In the genomic region with DNA sequence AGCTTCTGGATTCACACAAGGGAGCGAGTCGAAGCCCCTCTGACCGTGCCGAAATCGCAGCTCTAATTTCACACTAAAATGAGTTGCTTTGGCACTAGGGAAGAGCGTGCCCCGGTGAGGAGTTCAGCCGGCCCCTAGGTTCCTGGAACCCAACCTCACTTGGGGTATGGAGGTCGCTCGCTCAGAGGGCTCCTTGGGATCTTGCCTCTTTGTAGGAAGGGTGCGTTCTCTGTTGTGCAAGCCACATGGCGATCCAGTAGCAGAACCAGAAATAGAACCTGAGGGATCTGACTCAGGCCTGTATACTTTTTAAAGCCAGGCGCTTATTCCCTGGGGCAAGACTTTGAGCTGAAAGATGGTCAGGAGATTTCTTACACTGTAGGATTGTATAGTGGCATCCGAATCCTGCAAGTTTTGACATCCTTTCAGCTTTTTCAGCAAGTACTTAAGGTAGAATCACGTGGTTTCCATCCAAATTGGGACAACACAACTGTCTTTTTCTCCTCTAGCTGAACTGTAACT, we compare ENCODE assay signal across 8 cellular contexts. TPM values are rescaled to one million over a fixed set of nuclear protein-coding genes. Genes with fewer than 3 reads are reported as not detected.
DNase-seq lines count a peak whose midpoint lies in the region; ATAC-seq and TF ChIP-seq lines count a peak whose summit lies in the region.

No MANE protein-coding gene starts in this region.

- H4K91ac ChIP-seq in H9 (ENCODE audit: insufficient read length, low read depth, low read length): no peak overlapping the region

- TF ChIP-seq CTCF in H9 (conservative IDR thresholded peaks at IDR 0.05): no peak
- TF ChIP-seq CTCF in fibroblast of villous mesenchyme (IDR thresholded peaks at IDR 0.05; ENCODE audit: insufficient read depth, low read depth, low read length): no peak
- no peak for TF ChIP-seq CTCF in psoas muscle (IDR thresholded peaks at IDR 0.05)

- H3K9me3 Mint-ChIP-seq in H9: no peaks in the 10 kb centered on the region

- peaks cover 21 to 26% of the 10 kb centered on the region in 2 experiments for H3K4me1 Mint-ChIP-seq in H9

- H3K9ac ChIP-seq in H9 (ENCODE audit: extremely low read depth, insufficient read length, low read length): peak overlapping the region; percentile 46
- peak overlapping the region; percentile 74 for H3K9ac ChIP-seq in SK-N-MC (ENCODE audit: insufficient read length)

- H2BK12ac ChIP-seq in H9 (ENCODE audit: insufficient read length, low read depth, low read length): no peak overlapping the region

- H3K4me1 ChIP-seq in H9 (ENCODE audit: insufficient read depth, low read length) (peaks cover 4% of the 10 kb centered on the region), psoas muscle (peaks cover 34% of the 10 kb centered on the region)

- peak overlapping the region; percentile 59; the same call in 1 of the 2 replicates for H3K14ac ChIP-seq in H9 (ENCODE audit: insufficient read depth, low read length)

- H2AK5ac ChIP-seq in H9 (ENCODE audit: insufficient read length, low read length): no peak overlapping the region

- intact Hi-C loops in psoas muscle (cut with DNase I): loop anchor here (5.0 kb wide), 2 partner anchors 64 to 69 kb away; no protein-coding TSS in a partner anchor

- H3K4me3 Mint-ChIP-seq in H9: peak overlapping the region; percentile 78 to 86

- H2BK15ac ChIP-seq in H9 (ENCODE audit: low read depth, low read length): no peak overlapping the region

- H3K36me3 Mint-ChIP-seq in H9 (ENCODE audit: insufficient read depth in 1 of 3, low read depth in 3 of 3): no peaks in the 10 kb centered on the region; a peak in 1 of 7 replicates

- no peaks in the 10 kb centered on the region for H3K79me1 ChIP-seq in H9 (ENCODE audit: insufficient read depth, low read depth, low read length, poor library complexity, severe bottlenecking)

- no peak overlapping the region for H3K4ac ChIP-seq in H9 (ENCODE audit: low read depth, low read length)

- peak; percentile 78 to 85 (median 80) for ATAC-seq in psoas muscle
- no peak for ATAC-seq in HG02970 (IDR thresholded peaks at IDR 0.05; ENCODE audit: low FRiP score, unreplicated experiment)

- WGBS in H9 (ENCODE audit: extremely low coverage, insufficient read length, low lambda C conversion rate): no CpG with 5 or more reads among the region's 15 CpGs
- 17 to 24% (median 17%) methylated on average over 15 of the region's 15 CpGs for WGBS in psoas muscle, 3 donors

- peak overlapping the region; percentile 46 for H3K4me2 ChIP-seq in H9 (ENCODE audit: insufficient read depth, insufficient read length, low read length)

- H3K18ac ChIP-seq in H9 (ENCODE audit: insufficient read length, low read depth, low read length): peak overlapping the region; percentile 18

- no peaks in the 10 kb centered on the region for H3K9me3 ChIP-seq in H9 (ENCODE audit: control insufficient read depth, low read depth, low read length)
- H3K9me3 ChIP-seq in SK-N-MC (ENCODE audit: low read depth, low read length): no peaks in the 10 kb centered on the region
- no peaks in the 10 kb centered on the region for H3K9me3 ChIP-seq in psoas muscle

- H2BK120ac ChIP-seq in H9 (ENCODE audit: low read depth, low read length, poor library complexity, severe bottlenecking): no peak overlapping the region

- no peak overlapping the region for H3T11ph ChIP-seq in H9 (ENCODE audit: low read length)

- H3K79me2 ChIP-seq in H9 (ENCODE audit: insufficient read depth, low read length): peaks cover 1% of the 10 kb centered on the region; the same call in 1 of the 2 replicates

- no peak overlapping the region for H3K23ac ChIP-seq in H9 (ENCODE audit: insufficient read length, low read depth, low read length)

- no peak for DNase-seq in H9
- no peak for DNase-seq in SK-N-MC (ENCODE audit: low read depth, low spot score)
- no peak for DNase-seq in fibroblast of villous mesenchyme (ENCODE audit: low read depth)
- peak; percentile 50 to 81 for DNase-seq in psoas muscle
- DNase-seq in stimulated activated CD8-positive, alpha-beta memory T cell treated with anti-CD3 and anti-CD28 coated beads, Interleukin-4, amount 100 ng/mL, for 48 hours: no peak
- no peak for DNase-seq in dedifferentiated amniotic fluid mesenchymal stem cell (ENCODE audit: extremely low spot score)
- no peak for DNase-seq in kidney glomerular epithelial cell (lab: John Stamatoyannopoulos, UW)

- no peak overlapping the region for H3K56ac ChIP-seq in H9 (ENCODE audit: insufficient read length, low read depth, low read length)

- peak overlapping the region; percentile 5 for H2AFZ ChIP-seq in H9 (ENCODE audit: low read length)

- no peak overlapping the region for H4K8ac ChIP-seq in H9 (replicated peaks; ENCODE audit: insufficient read length, low read depth, low read length)

- peak overlapping the region; percentile 91 for H3K4me3 ChIP-seq in SK-N-MC
- H3K4me3 ChIP-seq in fibroblast of villous mesenchyme (ENCODE audit: low read depth, low read length): peak overlapping the region; percentile 82
- H3K4me3 ChIP-seq in psoas muscle: peak overlapping the region; percentile 89

- H3K23me2 ChIP-seq in H9 (ENCODE audit: insufficient read length, low read depth, low read length, poor library complexity, severe bottlenecking): peaks cover 6% of the 10 kb centered on the region

- no peak overlapping the region for H2BK20ac ChIP-seq in H9 (ENCODE audit: low read depth, low read length, poor library complexity, severe bottlenecking)

- peak overlapping the region; percentile 57 to 95 (median 86) for H3K27ac Mint-ChIP-seq in H9

- H3K27ac ChIP-seq in H9 (ENCODE audit: insufficient read length, low read depth, low read length) (no peak overlapping the region), SK-N-MC (no peak overlapping the region), psoas muscle (peak overlapping the region; percentile 91)

- no peaks in the 10 kb centered on the region for H3K27me3 Mint-ChIP-seq in H9 (ENCODE audit: low read depth)

- no peaks in the 10 kb centered on the region for H4K20me1 ChIP-seq in H9 (ENCODE audit: control insufficient read depth, insufficient read depth, insufficient read length)

- no peak overlapping the region for H2BK5ac ChIP-seq in H9 (ENCODE audit: insufficient read length, low read length)

- H3K36me3 ChIP-seq in SK-N-MC (ENCODE audit: insufficient read depth, low read length): no peaks in the 10 kb centered on the region
- H3K36me3 ChIP-seq in psoas muscle (ENCODE audit: insufficient read depth in 1 of 2, low read depth in 1 of 2): no peaks in the 10 kb centered on the region

- H3K27me3 ChIP-seq in H9 (ENCODE audit: insufficient read depth, low read length) (no peaks in the 10 kb centered on the region), psoas muscle (ENCODE audit: insufficient read depth in 3 of 3, low read length in 2 of 3) (no peaks in the 10 kb centered on the region)

- H4K5ac ChIP-seq in H9 (ENCODE audit: insufficient read length, low read depth, low read length): no peak overlapping the region

RNA-seq across cellular contexts. Expression of a gene that starts 0.9 kb away (rescaled TPM):
- 14.9 and 16.6 TPM in 2 replicates for total RNA-seq in H9 (2021)
- 4.2 and 5.6 TPM in 2 replicates for total RNA-seq in fibroblast of villous mesenchyme
- 10 to 100 TPM; 51.1 to 75.5 (median 71.4) TPM for total RNA-seq in psoas muscle
- 10 to 100 TPM; 12.2 to 49.3 (median 24.1) TPM for polyA plus RNA-seq in psoas muscle

Comparison
In these comparisons a context has a peak if more than half of its experiments do, and no peak if none do; other contexts are left out.
1. DNase-seq: peak in psoas muscle (2 of 2); none in H9 (single experiment), SK-N-MC (single experiment), fibroblast of villous mesenchyme (single experiment), stimulated activated CD8-positive, alpha-beta memory T cell treated with anti-CD3 and anti-CD28 coated beads, Interleukin-4, amount 100 ng/mL, for 48 hours (single experiment), dedifferentiated amniotic fluid mesenchymal stem cell (single experiment) and kidney glomerular epithelial cell (single experiment).
2. Peak in every context shown above with its lines, with median percentiles within 50 percentile points of each other: H3K4me3 ChIP-seq.